In genomic region chr20:4511776-4512175, GRCh38 we compare ENCODE assay signal across 24 cellular contexts.
"Had no signal": no experiment of that assay in that cellular context is flagged by ENCODE, and none has a peak within 500 bp of the region (broad histone marks: within the 10 kb centered on the region; RNA-seq: fewer than 3 reads in every experiment).

No MANE protein-coding gene starts in this region.

- H3K27me3 ChIP-seq: foreskin keratinocyte, tibial artery had no signal

- H3K4me1 ChIP-seq: lower lobe of right lung had no signal

- H3K4me1 Mint-ChIP-seq: activated B cell treated with CpG ODN at 0.5 μM for 24 hours; activated CD4-positive, alpha-beta T cell treated with anti-CD3 and anti-CD28 coated beads for 36 hours; endodermal cell; naive B cell; stimulated activated effector memory CD8-positive, alpha-beta T cell treated with anti-CD3 and anti-CD28 coated beads, Interleukin-12 subunit alpha, Interleukin-12 subunit beta, amount 100 ng/mL, for 72 hours; stimulated activated naive CD8-positive, alpha-beta T cell treated with anti-CD3 and anti-CD28 coated beads, Interleukin-15, amount 100 ng/mL, for 72 hours had no signal

- H3K4me3 ChIP-seq: lower lobe of right lung, tibial artery had no signal

- H3K27ac ChIP-seq: foreskin keratinocyte, lower lobe of right lung, tibial artery had no signal

- ATAC-seq: activated CD4-positive, alpha-beta T cell treated with anti-CD3 and anti-CD28 coated beads for 36 hours; activated T-cell treated with anti-CD3 and anti-CD28 coated beads, Interleukin-2, amount 50 U/mL, for 4 hours; foreskin keratinocyte; left lobe of liver; lower lobe of right lung; sciatic nerve; stimulated activated effector memory CD8-positive, alpha-beta T cell treated with anti-CD3 and anti-CD28 coated beads, Interleukin-12 subunit alpha, Interleukin-12 subunit beta, amount 100 ng/mL, for 72 hours; stimulated activated naive CD8-positive, alpha-beta T cell treated with anti-CD3 and anti-CD28 coated beads, Interleukin-15, amount 100 ng/mL, for 72 hours had no signal

- DNase-seq: activated B cell treated with CpG ODN at 0.5 μM for 24 hours; activated CD4-positive, alpha-beta T cell treated with anti-CD3 and anti-CD28 coated beads for 36 hours; activated CD4-positive, alpha-beta T cell treated with anti-CD3 and anti-CD28 coated beads, Interleukin-2, amount 50 U/mL, for 4 hours; activated CD8-positive, alpha-beta memory T cell treated with anti-CD3 and anti-CD28 coated beads, Interleukin-2, amount 50 U/mL, for 48 hours; activated naive CD4-positive, alpha-beta T cell treated with Interleukin-2 at 50 U/mL for 16 hours; activated naive CD8-positive, alpha-beta T cell treated with anti-CD3 and anti-CD28 coated beads for 36 hours; activated T-cell treated with anti-CD3 and anti-CD28 coated beads, Interleukin-2, amount 50 U/mL, for 4 hours; cortex of kidney; endodermal cell; erythroblast; foreskin keratinocyte; lower lobe of right lung; naive B cell; posterior cingulate gyrus; small intestine; stimulated activated CD4-positive, alpha-beta T cell treated with anti-CD3 and anti-CD28 coated beads, Interleukin-2, amount 100 ng/mL, for 24 hours; stimulated activated naive CD8-positive, alpha-beta T cell treated with anti-CD3 and anti-CD28 coated beads, Interleukin-15, amount 100 ng/mL, for 72 hours; T1000; tibial artery had no signal

- H3K27ac Mint-ChIP-seq: activated B cell treated with CpG ODN at 0.5 μM for 24 hours; activated CD4-positive, alpha-beta T cell treated with anti-CD3 and anti-CD28 coated beads for 36 hours; activated naive CD8-positive, alpha-beta T cell treated with anti-CD3 and anti-CD28 coated beads for 36 hours; activated T-helper 2 cell treated with anti-CD3 and anti-CD28 coated beads, Interferon-gamma antibody, Interleukin-2, Interleukin-4, amounts not matched to agents 10 μg/mL and 5 μg/mL and 100 μg/mL, durations not matched to agents 14 hours and 24 hours and 36 hours; endodermal cell; naive B cell; stimulated activated effector memory CD8-positive, alpha-beta T cell treated with anti-CD3 and anti-CD28 coated beads, Interleukin-12 subunit alpha, Interleukin-12 subunit beta, amount 100 ng/mL, for 72 hours; stimulated activated naive CD8-positive, alpha-beta T cell treated with anti-CD3 and anti-CD28 coated beads, Interleukin-15, amount 100 ng/mL, for 72 hours had no signal

- H3K36me3 Mint-ChIP-seq: activated naive CD8-positive, alpha-beta T cell treated with anti-CD3 and anti-CD28 coated beads for 36 hours; stimulated activated effector memory CD8-positive, alpha-beta T cell treated with anti-CD3 and anti-CD28 coated beads, Interleukin-12 subunit alpha, Interleukin-12 subunit beta, amount 100 ng/mL, for 72 hours had no signal

- H3K9me3 ChIP-seq: tibial artery had no signal

- H3K36me3 ChIP-seq: lower lobe of right lung, tibial artery had no signal

- H3K4me3 Mint-ChIP-seq: activated B cell treated with CpG ODN at 0.5 μM for 24 hours; activated CD4-positive, alpha-beta T cell treated with anti-CD3 and anti-CD28 coated beads for 36 hours; activated naive CD8-positive, alpha-beta T cell treated with anti-CD3 and anti-CD28 coated beads for 36 hours; activated T-cell treated with anti-CD3 and anti-CD28 coated beads, Interleukin-2, amount 50 U/mL, for 4 hours; endodermal cell; naive B cell; neural crest cell; stimulated activated effector memory CD8-positive, alpha-beta T cell treated with anti-CD3 and anti-CD28 coated beads, Interleukin-12 subunit alpha, Interleukin-12 subunit beta, amount 100 ng/mL, for 72 hours; stimulated activated naive CD8-positive, alpha-beta T cell treated with anti-CD3 and anti-CD28 coated beads, Interleukin-15, amount 100 ng/mL, for 72 hours had no signal
